In the genomic region with DNA sequence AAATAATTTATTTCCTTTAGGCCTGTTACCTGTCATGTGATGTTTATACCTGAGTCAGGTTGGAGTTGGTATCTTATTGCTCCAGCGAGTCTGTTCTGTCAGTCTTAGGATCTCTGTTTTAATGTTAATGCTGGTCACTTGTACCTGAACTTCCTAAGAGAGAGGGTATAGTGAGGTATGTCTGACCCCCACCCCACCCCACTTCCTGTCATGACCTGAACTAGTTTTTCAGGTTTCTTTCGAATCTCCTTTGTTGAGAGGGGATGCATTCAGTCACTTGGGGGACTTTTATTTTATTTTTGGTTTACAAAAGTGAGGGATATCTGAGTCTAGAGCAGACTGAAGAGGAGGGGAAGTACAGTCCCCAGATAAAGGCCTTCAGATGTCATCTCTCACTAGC, we compare ENCODE assay signal across 21 cellular contexts.
"Had no signal": no experiment of that assay in that cellular context is flagged by ENCODE, and none has a peak within 500 bp of the region (broad histone marks: within the 10 kb centered on the region; RNA-seq: fewer than 3 reads in every experiment).

No MANE protein-coding gene starts in this region.

- H3K27ac Mint-ChIP-seq: naive B cell, nephron, progenitor cell of endocrine pancreas had no signal

- H3K27me3 Mint-ChIP-seq: naive B cell had no signal

- ATAC-seq: left colon, left ventricle myocardium superior, pancreas, right cardiac atrium had no signal

- H3K27me3 ChIP-seq: colonic mucosa, hepatocyte, thyroid gland, upper lobe of left lung, uterus had no signal

- H3K9me3 ChIP-seq: colonic mucosa, pancreas, thyroid gland, upper lobe of left lung, uterus had no signal

- DNase-seq: colonic mucosa; dermis blood vessel endothelial cell; foreskin melanocyte; head of caudate nucleus; left colon; left ventricle myocardium superior; mesenchymal stem cell; naive B cell; occipital lobe; pancreas; right cardiac atrium; small intestine; stimulated activated CD4-positive, alpha-beta T cell treated with anti-CD3 and anti-CD28 coated beads, Interleukin-2, amount 100 ng/mL, for 48 hours; stimulated activated naive CD4-positive, alpha-beta T cell treated with Interleukin-2 at 50 U/mL for 16 hours; thyroid gland; upper lobe of left lung; uterus had no signal

- H3K79me2 ChIP-seq: hepatocyte had no signal

- H3K27ac ChIP-seq: colonic mucosa, hepatocyte, pancreas, thyroid gland, upper lobe of left lung, uterus had no signal

- H3K36me3 Mint-ChIP-seq: naive B cell had no signal

- H2AFZ ChIP-seq: hepatocyte had no signal

- H3K36me3 ChIP-seq: colonic mucosa, pancreas, thyroid gland, upper lobe of left lung, uterus had no signal

- H3K4me1 ChIP-seq: colonic mucosa, pancreas, upper lobe of left lung, uterus had no signal

- H3K9me3 Mint-ChIP-seq: nephron had no signal

- H3K4me1 Mint-ChIP-seq: naive B cell had no signal

- H3K4me2 ChIP-seq: hepatocyte had no signal

- H3K4me3 Mint-ChIP-seq: naive B cell, nephron had no signal

- H3K4me3 ChIP-seq: colonic mucosa, hepatocyte, lung, pancreas, thyroid gland, upper lobe of left lung, uterus had no signal
